Comparison of ENCODE assay signal across 2 cellular contexts in genomic region chr4:26866781-26867180, GRCh38.
TF ChIP-seq lines count a peak whose summit lies in the region.

No MANE protein-coding gene starts in this region.

TF ChIP-seq in K562, 482 proteins besides CTCF, POLR2A, EP300 and RAD21 (continued from another document):
- TF ChIP-seq CBFA2T3 (IDR thresholded peaks at IDR 0.05) (peak; percentile 50; the same call in 1 of the 2 replicates), KAT7 (CRISPR knock-in tag; IDR thresholded peaks at IDR 0.05; ENCODE audit: borderline replicate concordance) (no peak), SOX6 (IDR thresholded peaks at IDR 0.05) (peak; percentile 32; the same call in 1 of the 2 replicates), ETV1 (tag; conservative IDR thresholded peaks at IDR 0.05; ENCODE audit: low read depth) (no peak), CBFA2T2 (conservative IDR thresholded peaks at IDR 0.05) (no peak), DACH1 (IDR thresholded peaks at IDR 0.05; ENCODE audit: partially characterized antibody) (peak; percentile 56), DPF2 (IDR thresholded peaks at IDR 0.05) (peak; percentile 29; the same call in 1 of the 2 replicates), SMARCA4 (IDR thresholded peaks at IDR 0.05) (0 out of 2 replicates have a peak, but pooled peaks have one; percentile 34), NFYB (IDR thresholded peaks at IDR 0.05; ENCODE audit: extremely low read depth, insufficient read length) (no peak), ATF1 (CRISPR knock-in tag; IDR thresholded peaks at IDR 0.05) (no peak), ATF1 (tag; IDR thresholded peaks at IDR 0.05) (no peak), ARID1B (IDR thresholded peaks at IDR 0.05) (peak; percentile 65), TAL1 (IDR thresholded peaks at IDR 0.05) (peak; percentile 15; the same call in 1 of the 2 replicates)
- TF ChIP-seq, protein P1, sequence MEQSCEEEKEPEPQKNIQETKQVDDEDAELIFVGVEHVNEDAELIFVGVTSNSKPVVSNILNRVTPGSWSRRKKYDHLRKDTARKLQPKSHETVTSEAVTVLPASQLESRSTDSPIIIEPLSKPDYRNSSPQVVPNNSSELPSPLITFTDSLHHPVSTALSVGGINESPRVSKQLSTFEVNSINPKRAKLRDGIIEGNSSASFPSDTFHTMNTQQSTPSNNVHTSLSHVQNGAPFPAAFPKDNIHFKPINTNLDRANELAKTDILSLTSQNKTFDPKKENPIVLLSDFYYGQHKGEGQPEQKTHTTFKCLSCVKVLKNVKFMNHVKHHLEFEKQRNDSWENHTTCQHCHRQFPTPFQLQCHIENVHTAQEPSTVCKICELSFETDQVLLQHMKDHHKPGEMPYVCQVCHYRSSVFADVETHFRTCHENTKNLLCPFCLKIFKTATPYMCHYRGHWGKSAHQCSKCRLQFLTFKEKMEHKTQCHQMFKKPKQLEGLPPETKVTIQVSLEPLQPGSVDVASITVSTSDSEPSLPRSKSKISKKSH (CRISPR knock-in tag; IDR thresholded peaks at IDR 0.05): no peak

TF ChIP-seq in HEK293T, 16 proteins besides CTCF, POLR2A, EP300 and RAD21 (continued from another document):
- no peak for TF ChIP-seq LEF1 (IDR thresholded peaks at IDR 0.05; ENCODE audit: borderline replicate concordance)
- no peak for TF ChIP-seq SUZ12 (IDR thresholded peaks at IDR 0.05)
- no peak for TF ChIP-seq ARNT (IDR thresholded peaks at IDR 0.05)
- TF ChIP-seq SP1 (IDR thresholded peaks at IDR 0.05): no peak
- no peak for TF ChIP-seq ZNF384 (IDR thresholded peaks at IDR 0.05)
- no peak for TF ChIP-seq TARDBP (IDR thresholded peaks at IDR 0.05)
- no peak for TF ChIP-seq ELF4 (IDR thresholded peaks at IDR 0.05)
- no peak for TF ChIP-seq HDGF (IDR thresholded peaks at IDR 0.05; ENCODE audit: borderline replicate concordance)
- no peak for TF ChIP-seq BHLHE40 (IDR thresholded peaks at IDR 0.05; ENCODE audit: borderline replicate concordance)
- no peak for TF ChIP-seq NFRKB (IDR thresholded peaks at IDR 0.05)
- no peak for TF ChIP-seq FOXK2 (IDR thresholded peaks at IDR 0.05)
- no peak for TF ChIP-seq PKNOX1 (IDR thresholded peaks at IDR 0.05)
- TF ChIP-seq CTBP1 (IDR thresholded peaks at IDR 0.05; ENCODE audit: borderline replicate concordance): no peak
- no peak for TF ChIP-seq FOXA1 (IDR thresholded peaks at IDR 0.05)
- TF ChIP-seq FOXM1 (IDR thresholded peaks at IDR 0.05; ENCODE audit: borderline replicate concordance): no peak
